Comparison of ENCODE assay signal across 1 cellular context in the genomic region with DNA sequence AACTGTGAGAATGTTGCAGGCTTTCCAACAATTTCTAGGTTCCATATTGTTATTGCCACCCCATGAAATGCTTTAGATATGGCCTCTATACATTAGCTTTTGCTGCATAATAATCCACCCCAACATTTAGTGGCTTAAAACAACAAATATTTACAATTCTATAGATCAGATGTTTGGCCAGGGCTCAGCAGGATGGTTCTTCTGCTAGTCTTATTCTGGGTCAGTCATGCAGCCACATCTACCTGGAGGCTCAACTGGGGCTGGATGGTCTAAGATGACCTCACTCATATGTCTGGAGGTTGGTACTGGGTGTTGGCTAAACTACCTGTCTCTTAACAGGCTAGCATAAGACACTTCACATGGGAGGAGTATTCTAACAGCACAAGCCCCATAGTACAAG.
TF ChIP-seq lines count a peak whose summit lies in the region.

No MANE protein-coding gene starts in this region.

TF ChIP-seq in GM23338, 12 proteins besides CTCF, POLR2A, EP300 and RAD21:
- TF ChIP-seq, protein P1, sequence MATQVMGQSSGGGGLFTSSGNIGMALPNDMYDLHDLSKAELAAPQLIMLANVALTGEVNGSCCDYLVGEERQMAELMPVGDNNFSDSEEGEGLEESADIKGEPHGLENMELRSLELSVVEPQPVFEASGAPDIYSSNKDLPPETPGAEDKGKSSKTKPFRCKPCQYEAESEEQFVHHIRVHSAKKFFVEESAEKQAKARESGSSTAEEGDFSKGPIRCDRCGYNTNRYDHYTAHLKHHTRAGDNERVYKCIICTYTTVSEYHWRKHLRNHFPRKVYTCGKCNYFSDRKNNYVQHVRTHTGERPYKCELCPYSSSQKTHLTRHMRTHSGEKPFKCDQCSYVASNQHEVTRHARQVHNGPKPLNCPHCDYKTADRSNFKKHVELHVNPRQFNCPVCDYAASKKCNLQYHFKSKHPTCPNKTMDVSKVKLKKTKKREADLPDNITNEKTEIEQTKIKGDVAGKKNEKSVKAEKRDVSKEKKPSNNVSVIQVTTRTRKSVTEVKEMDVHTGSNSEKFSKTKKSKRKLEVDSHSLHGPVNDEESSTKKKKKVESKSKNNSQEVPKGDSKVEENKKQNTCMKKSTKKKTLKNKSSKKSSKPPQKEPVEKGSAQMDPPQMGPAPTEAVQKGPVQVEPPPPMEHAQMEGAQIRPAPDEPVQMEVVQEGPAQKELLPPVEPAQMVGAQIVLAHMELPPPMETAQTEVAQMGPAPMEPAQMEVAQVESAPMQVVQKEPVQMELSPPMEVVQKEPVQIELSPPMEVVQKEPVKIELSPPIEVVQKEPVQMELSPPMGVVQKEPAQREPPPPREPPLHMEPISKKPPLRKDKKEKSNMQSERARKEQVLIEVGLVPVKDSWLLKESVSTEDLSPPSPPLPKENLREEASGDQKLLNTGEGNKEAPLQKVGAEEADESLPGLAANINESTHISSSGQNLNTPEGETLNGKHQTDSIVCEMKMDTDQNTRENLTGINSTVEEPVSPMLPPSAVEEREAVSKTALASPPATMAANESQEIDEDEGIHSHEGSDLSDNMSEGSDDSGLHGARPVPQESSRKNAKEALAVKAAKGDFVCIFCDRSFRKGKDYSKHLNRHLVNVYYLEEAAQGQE (IDR thresholded peaks at IDR 0.05; ENCODE audit: unreplicated experiment) = no peak
- TF ChIP-seq ZNF331 (CRISPR knock-in tag; IDR thresholded peaks at IDR 0.05; ENCODE audit: low read depth) = peak; percentile 96
